29 cellular contexts compared by ENCODE assay signal in genomic region chr1:114737314-114737713, GRCh38. TPM values are rescaled to one million over a fixed set of nuclear protein-coding genes. Genes with fewer than 3 reads are reported as not detected.
DNase-seq lines count a peak whose midpoint lies in the region; ATAC-seq, FAIRE-seq and TF ChIP-seq lines count a peak whose summit lies in the region.
"Had no signal": no experiment of that assay in that cellular context is flagged by ENCODE, and none has a peak within 500 bp of the region (broad histone marks: within the 10 kb centered on the region; RNA-seq: fewer than 3 reads in every experiment).

No MANE protein-coding gene starts in this region.

- DNase-seq in activated T-cell treated with anti-CD3 and anti-CD28 coated beads, Interleukin-2, amount 50 U/mL, for 72 hours, result no peak
- DNase-seq in activated T-cell treated with anti-CD3 and anti-CD28 coated beads for 4 hours, result no peak
- no peak for DNase-seq in H1 (ENCODE audit: low read depth in 1 of 2, low spot score in 2 of 2)
- peak; percentile 84 for DNase-seq in small intestine
- no peak for DNase-seq in dermis blood vessel endothelial cell
- DNase-seq in HAP-1 (ENCODE audit: low spot score in 2 of 2), result no peak
- no peak for DNase-seq in tibial nerve (ENCODE audit: low spot score in 2 of 2)
- DNase-seq: AML-193; C1 segment of cervical spinal cord; Calu3; CD8-positive, alpha-beta T cell; GOT3; IMR-90; NCI-H1092 treated with DMSO at 0.1 percent for 48 hours; NCI-H2029 treated with DMSO at 0.1 percent for 48 hours; NCI-H2171; NCI-H345; NCI-H524; NCI-H82; SIG-M5 had no signal

- no peaks in the 10 kb centered on the region for H3K4me1 ChIP-seq in H1 (replicated peaks in 1 of 4; ENCODE audit: control insufficient read depth in 3 of 4, insufficient read depth in 4 of 4, low read length in 3 of 4)
- peaks cover 0 to 2% (median 1%) of the 10 kb centered on the region in 4 donors for H3K4me1 ChIP-seq in liver (ENCODE audit: control insufficient read depth in 4 of 4, insufficient read depth in 4 of 4, low read length in 3 of 4)
- peaks cover 0 to 3% of the 10 kb centered on the region in 2 donors for H3K4me1 ChIP-seq in small intestine (ENCODE audit: control insufficient read depth in 2 of 2, insufficient read depth in 1 of 2, low read depth in 1 of 2, low read length in 1 of 2)
- no peaks in the 10 kb centered on the region; the same call in 1 of the 2 replicates for H3K4me1 ChIP-seq in HAP-1
- peaks cover 0 to 7% (median 2%) of the 10 kb centered on the region in 4 donors for H3K4me1 ChIP-seq in tibial nerve

- TF ChIP-seq POLR2A in H1 (IDR thresholded peaks at IDR 0.05; ENCODE audit: control extremely low read depth in 1 of 2, low read depth in 2 of 2, low read length in 2 of 2) (no peak), tibial nerve (IDR thresholded peaks at IDR 0.05) (no peak)

- POLR2A ChIA-PET in H1 (lab: Charles Lee; ENCODE audit: partially characterized antibody), result interaction anchor here (1.5 to 3.3 kb wide), 4 partner anchors 12 to 21 kb away, joined by 3 to 18 read pairs (median 10); partner anchors contain the start of genes CSDE1 and NRAS

- TF ChIP-seq RAD21 in H1 (IDR thresholded peaks at IDR 0.05 in 1 of 2, conservative IDR thresholded peaks at IDR 0.05 in 1 of 2; ENCODE audit: low read depth in 2 of 2, low read length in 2 of 2) (no peak), liver (IDR thresholded peaks at IDR 0.05) (no peak)

- H3K36me3 Mint-ChIP-seq in activated T-cell treated with anti-CD3 and anti-CD28 coated beads, Interleukin-2, amount 50 U/mL, for 72 hours (ENCODE audit: insufficient read depth in 2 of 2), result peaks cover 12 to 35% of the 10 kb centered on the region in 2 donors

- peaks cover 3 to 8% of the 10 kb centered on the region in 2 experiments for H4K20me1 ChIP-seq in H1 (replicated peaks in 1 of 2; ENCODE audit: control insufficient read depth in 1 of 2, insufficient read depth in 2 of 2, low read length in 2 of 2)

- no peak overlapping the region for H2BK20ac ChIP-seq in H1 (ENCODE audit: low read length)

- H4K8ac ChIP-seq in H1 (ENCODE audit: extremely low read depth, insufficient read depth, low read length), result peak overlapping the region; percentile 65; the same call in 1 of the 2 replicates

- H3K4me3 ChIP-seq in H1 (ENCODE audit: extremely low read depth in 1 of 4, insufficient read depth in 2 of 4, low read depth in 3 of 4, low read length in 4 of 4) (no peak overlapping the region), liver (ENCODE audit: low read depth in 1 of 3, low read length in 3 of 3) (no peak overlapping the region), small intestine (ENCODE audit: low read depth in 1 of 2, low read length in 2 of 2) (no peak overlapping the region), HAP-1 (no peak overlapping the region), tibial nerve (no peak overlapping the region)

- no peak overlapping the region for H3K4me2 ChIP-seq in H1 (ENCODE audit: insufficient read depth in 1 of 2, low read depth in 2 of 2, low read length in 2 of 2)
- H3K4me2 ChIP-seq: KMS-11 had no signal

- FAIRE-seq in H1 (lab: Jason Lieb, UNC), result no peak
- no peak for FAIRE-seq in small intestine (lab: Jason Lieb, UNC)
- FAIRE-seq: G401.6, GM18507, HTR-8/SVneo had no signal

- H3K79me1 ChIP-seq in H1 (ENCODE audit: low read depth, low read length), result 0 out of 2 replicates have a peak, but pooled peaks cover 2% of the 10 kb centered on the region

- no peak overlapping the region for H2AFZ ChIP-seq in H1 (ENCODE audit: low read length)

- H3K27ac ChIP-seq in H1 (ENCODE audit: low read depth, low read length) (no peak overlapping the region), liver (ENCODE audit: low read depth in 1 of 2, low read length in 2 of 2) (no peak overlapping the region), small intestine (ENCODE audit: low read depth in 1 of 2, low read length in 1 of 2) (no peak overlapping the region), tibial nerve (no peak overlapping the region)
- H3K27ac ChIP-seq: KMS-11 had no signal

- no peak overlapping the region for H3K56ac ChIP-seq in H1 (replicated peaks; ENCODE audit: insufficient read length, low read depth, low read length)

- no peak for TF ChIP-seq CTCF in H1 (IDR thresholded peaks at IDR 0.05; ENCODE audit: control extremely low read depth in 1 of 3, insufficient read depth in 1 of 3, low read depth in 1 of 3, low read length in 3 of 3)
- TF ChIP-seq CTCF in liver (IDR thresholded peaks at IDR 0.05; ENCODE audit: low read depth, low read length, missing input control), result no peak
- no peak for TF ChIP-seq CTCF in tibial nerve (IDR thresholded peaks at IDR 0.05)

- TF ChIP-seq EP300 in H1 (IDR thresholded peaks at IDR 0.05; ENCODE audit: borderline replicate concordance in 1 of 2, low read depth in 2 of 2, low read length in 2 of 2) (no peak), tibial nerve (IDR thresholded peaks at IDR 0.05) (no peak)

- peaks cover 0 to 58% of the 10 kb centered on the region in 2 experiments; a peak in 3 of 4 replicates for H3K79me2 ChIP-seq in H1 (ENCODE audit: control insufficient read depth in 1 of 2, insufficient read depth in 2 of 2, low read length in 2 of 2)

- H3K27me3 ChIP-seq in H1 (replicated peaks in 1 of 4; ENCODE audit: control insufficient read depth in 3 of 4, extremely low read depth in 1 of 4, insufficient read depth in 3 of 4, low read length in 3 of 4) (no peaks in the 10 kb centered on the region), liver (ENCODE audit: control insufficient read depth in 4 of 4, insufficient read depth in 4 of 4, low read length in 3 of 4) (no peaks in the 10 kb centered on the region), small intestine (ENCODE audit: control insufficient read depth in 2 of 2, insufficient read depth in 2 of 2, low read length in 2 of 2) (no peaks in the 10 kb centered on the region), HAP-1 (ENCODE audit: low read depth) (no peaks in the 10 kb centered on the region), tibial nerve (no peaks in the 10 kb centered on the region)

- 94% methylated on average over 6 of the region's 6 CpGs; no CpG with 5 or more reads in 1 of the 2 experiments for WGBS in H1 (ENCODE audit: extremely low coverage in 1 of 2, insufficient coverage in 1 of 2, insufficient read length in 1 of 2, insufficient replicate concordance in 2 of 2, low coverage in 1 of 2, low lambda C conversion rate in 2 of 2, missing lambda C conversion rate in 1 of 2), 2 experiments
- WGBS in liver, result 60% methylated on average over 6 of the region's 6 CpGs
- 19 to 69% (median 44%) methylated on average over 6 of the region's 6 CpGs for WGBS in small intestine, 3 donors
- 91 to 93% methylated on average over 6 of the region's 6 CpGs for WGBS in tibial nerve, 2 donors

- H3K9me3 ChIP-seq in H1 (ENCODE audit: insufficient read depth in 2 of 2, low read depth in 1 of 2, low read length in 1 of 2) (no peaks in the 10 kb centered on the region), liver (ENCODE audit: control insufficient read depth in 4 of 4, low read length in 3 of 4) (no peaks in the 10 kb centered on the region), small intestine (ENCODE audit: control insufficient read depth, low read depth) (no peaks in the 10 kb centered on the region), HAP-1 (no peaks in the 10 kb centered on the region), tibial nerve (no peaks in the 10 kb centered on the region)

- H3K27me3 Mint-ChIP-seq in activated T-cell treated with anti-CD3 and anti-CD28 coated beads, Interleukin-2, amount 50 U/mL, for 72 hours (ENCODE audit: low read depth), result no peaks in the 10 kb centered on the region

- no peak overlapping the region for H4K5ac ChIP-seq in H1 (ENCODE audit: insufficient read length, low read depth, low read length)

- H3K14ac ChIP-seq in H1 (ENCODE audit: insufficient read length), result no peak overlapping the region

- peaks cover 20% of the 10 kb centered on the region for H3K4me1 Mint-ChIP-seq in activated T-cell treated with anti-CD3 and anti-CD28 coated beads, Interleukin-2, amount 50 U/mL, for 72 hours (ENCODE audit: low read depth)

- H4K91ac ChIP-seq in H1 (replicated peaks; ENCODE audit: insufficient read length, low read length), result no peak overlapping the region

- no peak overlapping the region for H3K9ac ChIP-seq in H1 (replicated peaks in 1 of 4; ENCODE audit: extremely low read depth in 1 of 4, low read depth in 3 of 4, low read length in 3 of 4)
- no peak overlapping the region for H3K9ac ChIP-seq in liver (ENCODE audit: low read depth in 1 of 2, low read length in 2 of 2)
- H3K9ac ChIP-seq: KMS-11 had no signal

- CTCF ChIA-PET in H1 (lab: Charles Lee; ENCODE audit: partially characterized antibody), result no interaction called here

- no peaks in the 10 kb centered on the region for H3K9me3 Mint-ChIP-seq in activated T-cell treated with anti-CD3 and anti-CD28 coated beads, Interleukin-2, amount 50 U/mL, for 72 hours
- H3K9me3 Mint-ChIP-seq: CD8-positive, alpha-beta T cell had no signal

- no peak overlapping the region for H3K23ac ChIP-seq in H1 (ENCODE audit: insufficient read length)

- no peak overlapping the region for H2AK5ac ChIP-seq in H1 (ENCODE audit: low read depth, low read length)

- peak overlapping the region; percentile 35 for H3K27ac Mint-ChIP-seq in activated T-cell treated with anti-CD3 and anti-CD28 coated beads, Interleukin-2, amount 50 U/mL, for 72 hours
- H3K27ac Mint-ChIP-seq: CD8-positive, alpha-beta T cell had no signal

- no peak overlapping the region for H3K4ac ChIP-seq in H1 (replicated peaks; ENCODE audit: insufficient read length, low read depth, low read length)

- H3K4me3 Mint-ChIP-seq in activated T-cell treated with anti-CD3 and anti-CD28 coated beads, Interleukin-2, amount 50 U/mL, for 72 hours, result no peak overlapping the region
- H3K4me3 Mint-ChIP-seq: CD8-positive, alpha-beta T cell had no signal

- no peak for ATAC-seq in activated T-cell treated with anti-CD3 and anti-CD28 coated beads, Interleukin-2, amount 50 U/mL, for 72 hours (replicated peaks in 1 of 2)
- ATAC-seq: CD8-positive, alpha-beta T cell; Panc1 had no signal

- H2BK120ac ChIP-seq in H1 (replicated peaks; ENCODE audit: low read depth, low read length), result no peak overlapping the region

- H3K36me3 ChIP-seq in H1 (ENCODE audit: control insufficient read depth in 2 of 4, insufficient read depth in 4 of 4, low read length in 3 of 4) (peaks cover 34 to 80% (median 57%) of the 10 kb centered on the region in 4 experiments), liver (ENCODE audit: control insufficient read depth in 4 of 4, insufficient read depth in 3 of 4, low read depth in 1 of 4, low read length in 3 of 4) (peaks cover 6 to 63% (median 56%) of the 10 kb centered on the region in 4 donors), small intestine (ENCODE audit: control insufficient read depth in 2 of 2, insufficient read depth in 2 of 2, low read length in 2 of 2) (peaks cover 13 to 18% of the 10 kb centered on the region in 2 donors), HAP-1 (replicated peaks) (peaks cover 87% of the 10 kb centered on the region), tibial nerve (peaks cover 0 to 85% (median 6%) of the 10 kb centered on the region in 3 donors)

- in situ Hi-C loops in HAP-1 (cut with MboI; ENCODE audit: low sequenced_read_pairs), result no loop called here

- no peak overlapping the region for H2BK12ac ChIP-seq in H1 (ENCODE audit: low read depth, low read length)

- no peaks in the 10 kb centered on the region for H3K23me2 ChIP-seq in H1 (ENCODE audit: low read depth, low read length)

- no peak overlapping the region for H3K18ac ChIP-seq in H1 (ENCODE audit: extremely low read depth, low read length)

- no peak overlapping the region for H2BK5ac ChIP-seq in H1 (ENCODE audit: low read depth, low read length)

- H2BK15ac ChIP-seq in H1 (ENCODE audit: low read length), result no peak overlapping the region

RNA-seq across cellular contexts. Expression of gene CSDE1, which starts 20.5 kb away (rescaled TPM):
- total RNA-seq in activated T-cell treated with anti-CD3 and anti-CD28 coated beads, Interleukin-2, amount 50 U/mL, for 72 hours, result 100 to 1,000 TPM; 478 to 479 TPM
- 635 and 641 TPM in 2 replicates for total RNA-seq in H1 (2021; fragmentation: NEBNext Ultra II Directional; extraction: Animal tissue kit (Norgen Biotek cat#: 25700))
- 96.7 and 149 TPM in 2 replicates for polyA plus RNA-seq in H1 (2011; rRNA removed)
- polyA plus RNA-seq in H1 (2011; cell fraction: cytosol; rRNA removed), result 223 TPM
- polyA plus RNA-seq in H1 (2011; cell fraction: nucleus; rRNA removed), result 190 TPM
- polyA plus RNA-seq in H1 (2012, experiment 1 of 2), result 373 to 760 TPM (median 391 TPM) in 4 replicates
- 23.0 TPM for polyA plus RNA-seq in H1 (2012, experiment 2 of 2)
- 432 TPM for polyA plus RNA-seq in H1 (2013, experiment 1 of 2)
- 434 TPM for polyA plus RNA-seq in H1 (2013, experiment 2 of 2)
- 508 and 810 TPM in 2 replicates for polyA minus RNA-seq in H1 (2011; rRNA and poly(A)+ RNA removed)
- polyA minus RNA-seq in H1 (2011; cell fraction: cytosol; rRNA and poly(A)+ RNA removed), result 205 TPM
- 407 TPM for polyA minus RNA-seq in H1 (2011; cell fraction: nucleus; rRNA and poly(A)+ RNA removed)
- total RNA-seq in liver, result 100 to 1,000 TPM; 178 to 376 TPM
- 10 to 100 TPM; 63.7 to 84.7 TPM for polyA plus RNA-seq in liver
- 100 to 1,000 TPM; 167 to 187 (median 180) TPM for polyA plus RNA-seq in small intestine
- total RNA-seq in dermis blood vessel endothelial cell, result 656 and 875 TPM in 2 replicates
- 1,000 to 10,000 TPM in 1 of 4 donors, 100 to 1,000 TPM in 3; 528 to 1,344 (median 763) TPM for total RNA-seq in tibial nerve

RNA-seq across cellular contexts. Expression of gene NRAS, which starts 20.7 kb away (rescaled TPM):
- 10 to 100 TPM; 63.8 to 73.6 TPM for total RNA-seq in activated T-cell treated with anti-CD3 and anti-CD28 coated beads, Interleukin-2, amount 50 U/mL, for 72 hours
- total RNA-seq in H1 (2021; fragmentation: NEBNext Ultra II Directional; extraction: Animal tissue kit (Norgen Biotek cat#: 25700)), result 63.2 and 65.1 TPM in 2 replicates
- polyA plus RNA-seq in H1 (2011; rRNA removed) (13.8 and 24.5 TPM in 2 replicates), liver (1 to 10 TPM; 6.7 to 9.1 TPM), small intestine (10 to 100 TPM; 19.7 to 22.4 (median 20.2) TPM)
- 27.9 TPM for polyA plus RNA-seq in H1 (2011; cell fraction: cytosol; rRNA removed)
- polyA plus RNA-seq in H1 (2011; cell fraction: nucleus; rRNA removed), result 10.1 TPM
- polyA plus RNA-seq in H1 (2012, experiment 1 of 2), result 22.0 to 38.8 TPM (median 26.4 TPM) in 4 replicates
- 4.6 TPM for polyA plus RNA-seq in H1 (2012, experiment 2 of 2)
- polyA plus RNA-seq in H1 (2013, experiment 1 of 2), result 49.8 TPM
- polyA plus RNA-seq in H1 (2013, experiment 2 of 2), result 49.3 TPM
- 56.0 and 80.7 TPM in 2 replicates for polyA minus RNA-seq in H1 (2011; rRNA and poly(A)+ RNA removed)
- polyA minus RNA-seq in H1 (2011; cell fraction: cytosol; rRNA and poly(A)+ RNA removed), result 28.6 TPM
- polyA minus RNA-seq in H1 (2011; cell fraction: nucleus; rRNA and poly(A)+ RNA removed), result 40.2 TPM
- total RNA-seq in liver (10 to 100 TPM; 17.7 to 36.0 TPM), dermis blood vessel endothelial cell (77.9 and 96.6 TPM in 2 replicates), tibial nerve (10 to 100 TPM; 16.3 to 22.8 (median 20.1) TPM)

RNA-seq across cellular contexts. Expression of gene AMPD1, which starts 42.0 kb away (rescaled TPM):
- total RNA-seq in activated T-cell treated with anti-CD3 and anti-CD28 coated beads, Interleukin-2, amount 50 U/mL, for 72 hours, result under 1 TPM in 1 of 2 donors, not detected in 1; 0.17 TPM
- not detected in 2 replicates for total RNA-seq in H1 (2021; fragmentation: NEBNext Ultra II Directional; extraction: Animal tissue kit (Norgen Biotek cat#: 25700))
- polyA plus RNA-seq in H1 (2011; rRNA removed), result not detected in 2 replicates
- not detected for polyA plus RNA-seq in H1 (2011; cell fraction: cytosol; rRNA removed)
- not detected for polyA plus RNA-seq in H1 (2011; cell fraction: nucleus; rRNA removed)
- not detected in 4 replicates for polyA plus RNA-seq in H1 (2012, experiment 1 of 2)
- not detected for polyA plus RNA-seq in H1 (2012, experiment 2 of 2)
- polyA plus RNA-seq in H1 (2013, experiment 1 of 2), result not detected
- not detected for polyA plus RNA-seq in H1 (2013, experiment 2 of 2)
- not detected in 2 replicates for polyA minus RNA-seq in H1 (2011; rRNA and poly(A)+ RNA removed)
- not detected for polyA minus RNA-seq in H1 (2011; cell fraction: cytosol; rRNA and poly(A)+ RNA removed)
- not detected for polyA minus RNA-seq in H1 (2011; cell fraction: nucleus; rRNA and poly(A)+ RNA removed)
- total RNA-seq in liver, result not detected
- polyA plus RNA-seq in liver, result under 1 TPM in 1 of 2 donors, not detected in 1; 0.03 TPM
- 1 to 10 TPM in 1 of 3 donors, under 1 TPM in 1, not detected in 1; 0.19 to 8.4 TPM for polyA plus RNA-seq in small intestine
- not detected in 2 replicates for total RNA-seq in dermis blood vessel endothelial cell
- not detected for total RNA-seq in tibial nerve
- total RNA-seq: A172; Calu3; CD8-positive, alpha-beta T cell; Daoy; IMR-90 had no signal
- polyA plus RNA-seq: AG04450, IMR-90 had no signal

RNA-seq across cellular contexts. Expression of gene SIKE1, which starts 43.2 kb away (rescaled TPM):
- 10 to 100 TPM; 55.7 to 64.7 TPM for total RNA-seq in activated T-cell treated with anti-CD3 and anti-CD28 coated beads, Interleukin-2, amount 50 U/mL, for 72 hours
- total RNA-seq in H1 (2021; fragmentation: NEBNext Ultra II Directional; extraction: Animal tissue kit (Norgen Biotek cat#: 25700)), result 73.2 and 79.9 TPM in 2 replicates
- polyA plus RNA-seq in H1 (2011; rRNA removed) (20.5 and 30.3 TPM in 2 replicates), liver (10 to 100 TPM; 12.0 to 22.0 TPM), small intestine (10 to 100 TPM in 2 of 3 donors, 1 to 10 TPM in 1; 7.6 to 17.9 (median 14.5) TPM)
- 33.0 TPM for polyA plus RNA-seq in H1 (2011; cell fraction: cytosol; rRNA removed)
- 73.4 TPM for polyA plus RNA-seq in H1 (2011; cell fraction: nucleus; rRNA removed)
- 46.4 to 72.4 TPM (median 51.0 TPM) in 4 replicates for polyA plus RNA-seq in H1 (2012, experiment 1 of 2)
- polyA plus RNA-seq in H1 (2012, experiment 2 of 2), result 12.7 TPM
- polyA plus RNA-seq in H1 (2013, experiment 1 of 2), result 43.9 TPM
- polyA plus RNA-seq in H1 (2013, experiment 2 of 2), result 38.8 TPM
- 44.2 and 88.0 TPM in 2 replicates for polyA minus RNA-seq in H1 (2011; rRNA and poly(A)+ RNA removed)
- 26.1 TPM for polyA minus RNA-seq in H1 (2011; cell fraction: cytosol; rRNA and poly(A)+ RNA removed)
- 99.6 TPM for polyA minus RNA-seq in H1 (2011; cell fraction: nucleus; rRNA and poly(A)+ RNA removed)
- total RNA-seq in liver (10 to 100 TPM; 23.2 to 40.4 TPM), dermis blood vessel endothelial cell (44.9 and 63.4 TPM in 2 replicates), tibial nerve (10 to 100 TPM; 19.8 to 58.1 (median 44.0) TPM)
